8 cellular contexts compared by ENCODE assay signal in the genomic region with DNA sequence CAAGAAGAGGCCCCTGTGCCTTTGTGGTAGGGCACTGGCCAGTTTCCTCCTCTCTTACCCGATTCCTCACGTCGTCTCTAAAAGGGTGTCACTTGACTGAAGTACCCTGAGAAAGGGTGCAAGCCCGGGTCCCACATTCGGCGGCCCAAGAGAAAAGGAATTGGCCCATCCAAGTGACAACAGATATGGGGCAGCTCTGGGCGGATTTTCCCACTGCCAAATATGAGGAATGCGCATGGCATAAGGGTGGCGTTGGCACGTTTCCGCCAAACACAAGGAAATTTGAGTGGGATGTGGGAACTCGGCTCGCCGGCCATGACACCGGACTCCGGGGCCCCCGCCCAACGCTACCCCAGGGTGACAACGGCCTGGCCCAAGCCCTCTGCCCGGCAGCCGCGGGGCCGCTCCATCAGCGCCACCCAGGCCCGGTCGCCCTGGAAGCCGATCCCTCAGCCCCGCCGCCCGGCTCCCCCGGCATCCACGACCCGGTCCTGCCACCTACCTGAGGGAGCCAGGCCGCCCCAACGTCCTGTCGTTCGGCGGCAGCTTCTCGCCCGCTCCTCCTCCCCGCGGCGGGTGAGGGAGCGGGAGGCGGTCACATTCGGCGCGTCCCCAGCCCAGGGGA. TPM values are rescaled to one million over a fixed set of nuclear protein-coding genes. Genes with fewer than 3 reads are reported as not detected.
DNase-seq lines count a peak whose midpoint lies in the region; ATAC-seq lines count a peak whose summit lies in the region.

No MANE protein-coding gene starts in this region.

- no peaks in the 10 kb centered on the region for H3K9me3 ChIP-seq in effector memory CD4-positive, alpha-beta T cell (ENCODE audit: control insufficient read depth, low read length)

- no peaks in the 10 kb centered on the region for H3K27me3 ChIP-seq in effector memory CD4-positive, alpha-beta T cell (replicated peaks; ENCODE audit: control insufficient read depth, insufficient read depth, low read length, poor library complexity, severe bottlenecking)
- H3K27me3 ChIP-seq in mesendoderm (ENCODE audit: insufficient read depth, low read length, poor library complexity): no peaks in the 10 kb centered on the region

- H3K79me1 ChIP-seq in mesendoderm (ENCODE audit: low read length): no peaks in the 10 kb centered on the region

- peak overlapping the region; percentile 31 for H3K18ac ChIP-seq in mesendoderm (ENCODE audit: low read length)

- peak; percentile 41 for ATAC-seq in GM19035 (IDR thresholded peaks at IDR 0.05; ENCODE audit: unreplicated experiment)
- ATAC-seq in HG03342 (IDR thresholded peaks at IDR 0.05; ENCODE audit: unreplicated experiment): peak; percentile 37
- peak; percentile 63 to 68 for ATAC-seq in stimulated activated naive B cell treated with anti-CD40 and anti-IgM and Interleukin-4, amounts not matched to agents 10 μg/mL and 1 μg/mL and 100 μg/mL, for 72 hours (replicated peaks)

- H2BK120ac ChIP-seq in mesendoderm (ENCODE audit: low read depth, low read length): peak overlapping the region; percentile 17

- H2BK5ac ChIP-seq in mesendoderm (ENCODE audit: low read length): peak overlapping the region; percentile 96

- H3K27me3 Mint-ChIP-seq in stimulated activated naive B cell treated with anti-CD40 and anti-IgM and Interleukin-4, amounts not matched to agents 10 μg/mL and 1 μg/mL and 100 μg/mL, for 72 hours: no peaks in the 10 kb centered on the region

- no peak overlapping the region for H2BK15ac ChIP-seq in mesendoderm (replicated peaks; ENCODE audit: low read depth)

- H3K4me3 Mint-ChIP-seq in stimulated activated naive B cell treated with anti-CD40 and anti-IgM and Interleukin-4, amounts not matched to agents 10 μg/mL and 1 μg/mL and 100 μg/mL, for 72 hours: peak overlapping the region; percentile 85 to 88

- peak overlapping the region; percentile 99 for H3K27ac ChIP-seq in effector memory CD4-positive, alpha-beta T cell (ENCODE audit: insufficient read depth, low read length, poor library complexity, severe bottlenecking)
- peak overlapping the region; percentile 98 for H3K27ac ChIP-seq in mesendoderm (ENCODE audit: low read depth, low read length)

- DNase-seq in C1 segment of cervical spinal cord (lab: John Stamatoyannopoulos, UW): peak in 13 of 14 donors; percentile 50 to 84 (median 64)
- DNase-seq in UCSD-AML1 (lab: John Stamatoyannopoulos, UW; ENCODE audit: unreplicated experiment): peak; percentile 55
- DNase-seq in effector memory CD4-positive, alpha-beta T cell: peak; percentile 6 to 52 (median 41)
- DNase-seq in mesendoderm: no peak
- DNase-seq in stimulated activated naive B cell treated with anti-CD40 and anti-IgM and Interleukin-4, amounts not matched to agents 10 μg/mL and 1 μg/mL and 100 μg/mL, for 72 hours: peak; percentile 5
- DNase-seq in HuH-7.5 (ENCODE audit: low spot score): no peak

- WGBS in mesendoderm (ENCODE audit: extremely low coverage, insufficient coverage, low lambda C conversion rate): no CpG with 5 or more reads among the region's 48 CpGs

- no peak overlapping the region for H4K5ac ChIP-seq in mesendoderm (ENCODE audit: low read length)

- H3K56ac ChIP-seq in mesendoderm (ENCODE audit: low read length): peak overlapping the region; percentile 98

- H3K4me1 ChIP-seq in effector memory CD4-positive, alpha-beta T cell (ENCODE audit: control insufficient read depth, insufficient read depth, low read length, poor library complexity, severe bottlenecking): peaks cover 6% of the 10 kb centered on the region
- no peaks in the 10 kb centered on the region for H3K4me1 ChIP-seq in mesendoderm (ENCODE audit: control insufficient read depth, low read depth, low read length)

- peak overlapping the region; percentile 100 for H3K4me3 ChIP-seq in effector memory CD4-positive, alpha-beta T cell (ENCODE audit: insufficient read depth, low read depth, low read length, poor library complexity, severe bottlenecking)
- peak overlapping the region; percentile 98 for H3K4me3 ChIP-seq in mesendoderm (ENCODE audit: low read length)

- no peaks in the 10 kb centered on the region for H3K36me3 ChIP-seq in effector memory CD4-positive, alpha-beta T cell (ENCODE audit: control insufficient read depth, insufficient read depth, low read length)
- H3K36me3 ChIP-seq in mesendoderm (ENCODE audit: control insufficient read depth, insufficient read depth, low read length): no peaks in the 10 kb centered on the region

- peaks cover 0 to 1% of the 10 kb centered on the region in 2 donors for H3K9me3 Mint-ChIP-seq in stimulated activated naive B cell treated with anti-CD40 and anti-IgM and Interleukin-4, amounts not matched to agents 10 μg/mL and 1 μg/mL and 100 μg/mL, for 72 hours

- H4K8ac ChIP-seq in mesendoderm (ENCODE audit: low read depth, low read length): peak overlapping the region; percentile 78

- peak overlapping the region; percentile 100 for H3K27ac Mint-ChIP-seq in stimulated activated naive B cell treated with anti-CD40 and anti-IgM and Interleukin-4, amounts not matched to agents 10 μg/mL and 1 μg/mL and 100 μg/mL, for 72 hours

- peak overlapping the region; percentile 6 for H3K4me2 ChIP-seq in mesendoderm (ENCODE audit: low read length)

- no peak overlapping the region for H2AK5ac ChIP-seq in mesendoderm (ENCODE audit: low read length)

- H3K79me2 ChIP-seq in mesendoderm (ENCODE audit: control insufficient read depth, insufficient read depth, low read length): peaks cover 47% of the 10 kb centered on the region

- H3K4ac ChIP-seq in mesendoderm (ENCODE audit: low read depth, low read length): peak overlapping the region; percentile 29

- H3K9ac ChIP-seq in mesendoderm (ENCODE audit: low read length): peak overlapping the region; percentile 98

- H3K36me3 Mint-ChIP-seq in stimulated activated naive B cell treated with anti-CD40 and anti-IgM and Interleukin-4, amounts not matched to agents 10 μg/mL and 1 μg/mL and 100 μg/mL, for 72 hours: peaks cover 4 to 11% of the 10 kb centered on the region in 2 donors

- H3K23ac ChIP-seq in mesendoderm (ENCODE audit: low read length): peak overlapping the region; percentile 94

- H3K4me1 Mint-ChIP-seq in stimulated activated naive B cell treated with anti-CD40 and anti-IgM and Interleukin-4, amounts not matched to agents 10 μg/mL and 1 μg/mL and 100 μg/mL, for 72 hours: peaks cover 21 to 39% of the 10 kb centered on the region in 2 donors

RNA-seq across cellular contexts. Expression of a gene that starts 0.5 kb away (rescaled TPM):
- polyA plus RNA-seq in mesendoderm (2013, experiment 1 of 2): 75.7 TPM
- polyA plus RNA-seq in mesendoderm (2013, experiment 2 of 2): 74.9 TPM

Comparison
In these comparisons a context has a peak if more than half of its experiments do, and no peak if none do; other contexts are left out.
1. DNase-seq: peak in C1 segment of cervical spinal cord (13 of 14), UCSD-AML1 (single experiment), effector memory CD4-positive, alpha-beta T cell (3 of 3) and stimulated activated naive B cell treated with anti-CD40 and anti-IgM and Interleukin-4, amounts not matched to agents 10 μg/mL and 1 μg/mL and 100 μg/mL, for 72 hours (single experiment); none in mesendoderm (single experiment) and HuH-7.5 (single experiment).
2. Peak in every context shown above with its lines, with median percentiles within 50 percentile points of each other: ATAC-seq.